In the genomic region with DNA sequence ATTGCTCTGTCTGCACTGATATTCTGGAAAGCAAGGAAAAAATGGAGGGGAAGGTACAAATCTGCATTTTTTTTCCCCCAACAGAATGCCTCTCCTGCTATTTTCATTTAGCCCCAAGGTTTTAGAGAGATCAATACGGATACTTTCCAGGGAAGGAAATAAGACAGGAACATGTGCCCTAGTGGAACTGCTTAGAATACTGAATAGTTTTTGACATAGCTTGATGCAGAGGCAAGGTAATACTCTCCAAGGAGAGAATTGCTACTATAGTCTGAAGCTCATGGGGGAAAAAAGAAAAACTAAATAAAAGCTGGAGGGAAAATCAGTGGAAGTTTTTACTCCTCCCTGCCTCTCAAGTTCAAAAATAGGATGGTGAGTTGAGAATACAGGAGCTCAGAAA, we compare ENCODE assay signal across 1 cellular context.
TF ChIP-seq lines count a peak whose summit lies in the region.

No MANE protein-coding gene starts in this region.

TF ChIP-seq in GM23338, 12 proteins besides CTCF, POLR2A, EP300 and RAD21 (continued from another document):
- TF ChIP-seq, protein P1, sequence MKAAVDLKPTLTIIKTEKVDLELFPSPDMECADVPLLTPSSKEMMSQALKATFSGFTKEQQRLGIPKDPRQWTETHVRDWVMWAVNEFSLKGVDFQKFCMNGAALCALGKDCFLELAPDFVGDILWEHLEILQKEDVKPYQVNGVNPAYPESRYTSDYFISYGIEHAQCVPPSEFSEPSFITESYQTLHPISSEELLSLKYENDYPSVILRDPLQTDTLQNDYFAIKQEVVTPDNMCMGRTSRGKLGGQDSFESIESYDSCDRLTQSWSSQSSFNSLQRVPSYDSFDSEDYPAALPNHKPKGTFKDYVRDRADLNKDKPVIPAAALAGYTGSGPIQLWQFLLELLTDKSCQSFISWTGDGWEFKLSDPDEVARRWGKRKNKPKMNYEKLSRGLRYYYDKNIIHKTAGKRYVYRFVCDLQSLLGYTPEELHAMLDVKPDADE (IDR thresholded peaks at IDR 0.05) = no peak
- TF ChIP-seq EZH2phosphoT487 (IDR thresholded peaks at IDR 0.05; ENCODE audit: unreplicated experiment) (no peak), ZNF114 (CRISPR knock-in tag; IDR thresholded peaks at IDR 0.05) (no peak), NANOG (IDR thresholded peaks at IDR 0.05; ENCODE audit: borderline replicate concordance) (no peak), STAT1 (IDR thresholded peaks at IDR 0.05; ENCODE audit: unreplicated experiment) (no peak), EZH2 (IDR thresholded peaks at IDR 0.05; ENCODE audit: low read depth, unreplicated experiment) (no peak), CREB1 (CRISPR knock-in tag; IDR thresholded peaks at IDR 0.05; ENCODE audit: low read depth) (no peak), POLR2AphosphoS5 (IDR thresholded peaks at IDR 0.05; ENCODE audit: low read depth) (no peak)
- TF ChIP-seq, protein P2, sequence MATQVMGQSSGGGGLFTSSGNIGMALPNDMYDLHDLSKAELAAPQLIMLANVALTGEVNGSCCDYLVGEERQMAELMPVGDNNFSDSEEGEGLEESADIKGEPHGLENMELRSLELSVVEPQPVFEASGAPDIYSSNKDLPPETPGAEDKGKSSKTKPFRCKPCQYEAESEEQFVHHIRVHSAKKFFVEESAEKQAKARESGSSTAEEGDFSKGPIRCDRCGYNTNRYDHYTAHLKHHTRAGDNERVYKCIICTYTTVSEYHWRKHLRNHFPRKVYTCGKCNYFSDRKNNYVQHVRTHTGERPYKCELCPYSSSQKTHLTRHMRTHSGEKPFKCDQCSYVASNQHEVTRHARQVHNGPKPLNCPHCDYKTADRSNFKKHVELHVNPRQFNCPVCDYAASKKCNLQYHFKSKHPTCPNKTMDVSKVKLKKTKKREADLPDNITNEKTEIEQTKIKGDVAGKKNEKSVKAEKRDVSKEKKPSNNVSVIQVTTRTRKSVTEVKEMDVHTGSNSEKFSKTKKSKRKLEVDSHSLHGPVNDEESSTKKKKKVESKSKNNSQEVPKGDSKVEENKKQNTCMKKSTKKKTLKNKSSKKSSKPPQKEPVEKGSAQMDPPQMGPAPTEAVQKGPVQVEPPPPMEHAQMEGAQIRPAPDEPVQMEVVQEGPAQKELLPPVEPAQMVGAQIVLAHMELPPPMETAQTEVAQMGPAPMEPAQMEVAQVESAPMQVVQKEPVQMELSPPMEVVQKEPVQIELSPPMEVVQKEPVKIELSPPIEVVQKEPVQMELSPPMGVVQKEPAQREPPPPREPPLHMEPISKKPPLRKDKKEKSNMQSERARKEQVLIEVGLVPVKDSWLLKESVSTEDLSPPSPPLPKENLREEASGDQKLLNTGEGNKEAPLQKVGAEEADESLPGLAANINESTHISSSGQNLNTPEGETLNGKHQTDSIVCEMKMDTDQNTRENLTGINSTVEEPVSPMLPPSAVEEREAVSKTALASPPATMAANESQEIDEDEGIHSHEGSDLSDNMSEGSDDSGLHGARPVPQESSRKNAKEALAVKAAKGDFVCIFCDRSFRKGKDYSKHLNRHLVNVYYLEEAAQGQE (IDR thresholded peaks at IDR 0.05; ENCODE audit: unreplicated experiment) = no peak
- TF ChIP-seq, protein P3, sequence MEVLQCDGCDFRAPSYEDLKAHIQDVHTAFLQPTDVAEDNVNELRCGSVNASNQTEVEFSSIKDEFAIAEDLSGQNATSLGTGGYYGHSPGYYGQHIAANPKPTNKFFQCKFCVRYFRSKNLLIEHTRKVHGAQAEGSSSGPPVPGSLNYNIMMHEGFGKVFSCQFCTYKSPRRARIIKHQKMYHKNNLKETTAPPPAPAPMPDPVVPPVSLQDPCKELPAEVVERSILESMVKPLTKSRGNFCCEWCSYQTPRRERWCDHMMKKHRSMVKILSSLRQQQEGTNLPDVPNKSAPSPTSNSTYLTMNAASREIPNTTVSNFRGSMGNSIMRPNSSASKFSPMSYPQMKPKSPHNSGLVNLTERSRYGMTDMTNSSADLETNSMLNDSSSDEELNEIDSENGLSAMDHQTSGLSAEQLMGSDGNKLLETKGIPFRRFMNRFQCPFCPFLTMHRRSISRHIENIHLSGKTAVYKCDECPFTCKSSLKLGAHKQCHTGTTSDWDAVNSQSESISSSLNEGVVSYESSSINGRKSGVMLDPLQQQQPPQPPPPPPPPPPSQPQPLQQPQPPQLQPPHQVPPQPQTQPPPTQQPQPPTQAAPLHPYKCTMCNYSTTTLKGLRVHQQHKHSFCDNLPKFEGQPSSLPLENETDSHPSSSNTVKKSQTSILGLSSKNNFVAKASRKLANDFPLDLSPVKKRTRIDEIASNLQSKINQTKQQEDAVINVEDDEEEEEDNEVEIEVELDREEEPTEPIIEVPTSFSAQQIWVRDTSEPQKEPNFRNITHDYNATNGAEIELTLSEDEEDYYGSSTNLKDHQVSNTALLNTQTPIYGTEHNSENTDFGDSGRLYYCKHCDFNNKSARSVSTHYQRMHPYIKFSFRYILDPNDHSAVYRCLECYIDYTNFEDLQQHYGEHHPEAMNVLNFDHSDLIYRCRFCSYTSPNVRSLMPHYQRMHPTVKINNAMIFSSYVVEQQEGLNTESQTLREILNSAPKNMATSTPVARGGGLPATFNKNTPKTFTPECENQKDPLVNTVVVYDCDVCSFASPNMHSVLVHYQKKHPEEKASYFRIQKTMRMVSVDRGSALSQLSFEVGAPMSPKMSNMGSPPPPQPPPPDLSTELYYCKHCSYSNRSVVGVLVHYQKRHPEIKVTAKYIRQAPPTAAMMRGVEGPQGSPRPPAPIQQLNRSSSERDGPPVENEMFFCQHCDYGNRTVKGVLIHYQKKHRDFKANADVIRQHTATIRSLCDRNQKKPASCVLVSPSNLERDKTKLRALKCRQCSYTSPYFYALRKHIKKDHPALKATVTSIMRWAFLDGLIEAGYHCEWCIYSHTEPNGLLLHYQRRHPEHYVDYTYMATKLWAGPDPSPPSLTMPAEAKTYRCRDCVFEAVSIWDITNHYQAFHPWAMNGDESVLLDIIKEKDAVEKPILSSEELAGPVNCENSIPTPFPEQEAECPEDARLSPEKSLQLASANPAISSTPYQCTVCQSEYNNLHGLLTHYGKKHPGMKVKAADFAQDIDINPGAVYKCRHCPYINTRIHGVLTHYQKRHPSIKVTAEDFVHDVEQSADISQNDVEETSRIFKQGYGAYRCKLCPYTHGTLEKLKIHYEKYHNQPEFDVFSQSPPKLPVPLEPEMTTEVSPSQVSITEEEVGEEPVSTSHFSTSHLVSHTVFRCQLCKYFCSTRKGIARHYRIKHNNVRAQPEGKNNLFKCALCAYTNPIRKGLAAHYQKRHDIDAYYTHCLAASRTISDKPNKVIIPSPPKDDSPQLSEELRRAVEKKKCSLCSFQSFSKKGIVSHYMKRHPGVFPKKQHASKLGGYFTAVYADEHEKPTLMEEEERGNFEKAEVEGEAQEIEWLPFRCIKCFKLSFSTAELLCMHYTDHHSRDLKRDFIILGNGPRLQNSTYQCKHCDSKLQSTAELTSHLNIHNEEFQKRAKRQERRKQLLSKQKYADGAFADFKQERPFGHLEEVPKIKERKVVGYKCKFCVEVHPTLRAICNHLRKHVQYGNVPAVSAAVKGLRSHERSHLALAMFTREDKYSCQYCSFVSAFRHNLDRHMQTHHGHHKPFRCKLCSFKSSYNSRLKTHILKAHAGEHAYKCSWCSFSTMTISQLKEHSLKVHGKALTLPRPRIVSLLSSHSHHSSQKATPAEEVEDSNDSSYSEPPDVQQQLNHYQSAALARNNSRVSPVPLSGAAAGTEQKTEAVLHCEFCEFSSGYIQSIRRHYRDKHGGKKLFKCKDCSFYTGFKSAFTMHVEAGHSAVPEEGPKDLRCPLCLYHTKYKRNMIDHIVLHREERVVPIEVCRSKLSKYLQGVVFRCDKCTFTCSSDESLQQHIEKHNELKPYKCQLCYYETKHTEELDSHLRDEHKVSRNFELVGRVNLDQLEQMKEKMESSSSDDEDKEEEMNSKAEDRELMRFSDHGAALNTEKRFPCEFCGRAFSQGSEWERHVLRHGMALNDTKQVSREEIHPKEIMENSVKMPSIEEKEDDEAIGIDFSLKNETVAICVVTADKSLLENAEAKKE (CRISPR knock-in tag; IDR thresholded peaks at IDR 0.05) = no peak
